ENCODE assay signal across 30 cellular contexts in the genomic region with DNA sequence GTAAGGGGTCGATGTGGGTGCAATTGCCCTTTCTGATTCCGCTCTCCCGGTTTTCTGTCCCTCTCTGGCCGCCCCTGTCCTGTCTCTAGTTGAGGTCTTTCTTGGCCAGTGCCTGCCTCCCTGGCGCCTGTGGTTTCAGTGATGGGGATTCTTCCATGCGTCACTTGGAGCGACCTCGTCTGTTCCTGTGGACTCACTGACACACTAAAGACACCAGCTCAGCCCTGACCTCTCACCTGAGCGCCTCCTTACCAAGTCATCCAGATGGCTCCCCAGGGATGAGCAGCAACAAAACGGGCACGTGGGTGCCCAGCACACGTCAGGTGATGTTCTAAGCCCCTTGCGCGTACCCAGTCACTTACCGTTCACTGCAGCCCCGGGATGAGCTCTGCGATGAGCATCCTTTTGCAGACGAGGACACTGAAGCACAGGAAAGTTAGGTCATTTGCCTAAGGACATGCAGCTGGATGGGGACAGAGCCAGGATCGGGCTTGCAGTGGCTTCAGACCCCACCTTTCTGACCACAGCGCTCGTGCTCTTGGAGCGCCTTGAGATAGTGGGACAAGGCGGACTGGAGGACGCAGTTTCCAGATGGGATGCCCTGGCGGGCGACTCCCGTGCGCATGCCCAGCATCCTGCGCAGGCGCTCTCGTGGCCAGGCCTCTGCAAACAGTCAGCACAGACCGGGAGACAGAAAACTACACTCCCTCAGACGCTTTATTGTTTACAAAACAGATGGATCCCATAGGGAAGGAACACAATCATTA. TPM values are rescaled to one million over a fixed set of nuclear protein-coding genes. Genes with fewer than 3 reads are reported as not detected.
DNase-seq lines count a peak whose midpoint lies in the region; ATAC-seq and TF ChIP-seq lines count a peak whose summit lies in the region.
"Had no signal": no experiment of that assay in that cellular context is flagged by ENCODE, and none has a peak within 500 bp of the region (broad histone marks: within the 10 kb centered on the region; RNA-seq: fewer than 3 reads in every experiment).

No MANE protein-coding gene starts in this region.

- H2AFZ ChIP-seq in SK-N-SH (ENCODE audit: low read depth), result no peak overlapping the region
- H2AFZ ChIP-seq: neural progenitor cell had no signal

- peaks cover 9% of the 10 kb centered on the region for H3K4me1 Mint-ChIP-seq in endothelial cell (ENCODE audit: unreplicated experiment)

- H3K4me2 ChIP-seq in SK-N-SH, result no peak overlapping the region
- H3K4me2 ChIP-seq: KMS-11, neural progenitor cell had no signal

- TF ChIP-seq CTCF in SK-N-SH (IDR thresholded peaks at IDR 0.05) (no peak), stomach (IDR thresholded peaks at IDR 0.05) (no peak), prostate gland (IDR thresholded peaks at IDR 0.05) (no peak), endothelial cell (IDR thresholded peaks at IDR 0.05; ENCODE audit: unreplicated experiment) (no peak)

- H3K9me3 ChIP-seq in SK-N-SH (no peaks in the 10 kb centered on the region), stomach (no peaks in the 10 kb centered on the region), prostate gland (no peaks in the 10 kb centered on the region)
- H3K9me3 ChIP-seq: MG63, SJCRH30, upper lobe of right lung had no signal

- CTCF ChIA-PET in SK-N-SH (lab: Yijun Ruan, JAX), result interaction anchor here (1.0 to 2.5 kb wide), 11 partner anchors 12 to 402 kb away, joined by 3 to 14 read pairs (median 3); no protein-coding TSS in a partner anchor

- peaks cover 11% of the 10 kb centered on the region for H3F3A ChIP-seq in SK-N-SH (replicated peaks; ENCODE audit: insufficient read depth)

- TF ChIP-seq POLR2A in stomach (IDR thresholded peaks at IDR 0.05) (no peak), prostate gland (IDR thresholded peaks at IDR 0.05) (no peak)

- TF ChIP-seq RAD21 in SK-N-SH (IDR thresholded peaks at IDR 0.05; ENCODE audit: low read length), result no peak

- H3K79me2 ChIP-seq in SK-N-SH (ENCODE audit: insufficient read depth), result peaks cover 15% of the 10 kb centered on the region; the same call in 1 of the 2 replicates

- DNase-seq in SK-N-SH (peak; percentile 19), epidermal melanocyte (ENCODE audit: insufficient read length, low spot score) (peak; percentile 6), mesenteric fat pad (ENCODE audit: low spot score) (peak; percentile 65), stomach (peak; percentile 20), prostate gland (ENCODE audit: low spot score) (no peak), endothelial cell (ENCODE audit: low spot score) (no peak), midbrain (lab: John Stamatoyannopoulos, UW) (no peak)
- DNase-seq: activated CD4-positive, alpha-beta T cell treated with anti-CD3 and anti-CD28 coated beads, Interleukin-2, amount 10 ng/mL, durations not matched to agents 24 days and 14 days; activated CD8-positive, alpha-beta memory T cell treated with anti-CD3 and anti-CD28 coated beads for 24 hours; activated naive CD8-positive, alpha-beta T cell treated with anti-CD3 and anti-CD28 coated beads, Interleukin-2, amount 50 U/mL, for 24 hours; activated T-cell treated with anti-CD3 and anti-CD28 coated beads for 4 hours; Calu3; CD4-positive, CD25-positive, alpha-beta regulatory T cell; DMS79 treated with DMSO at 0.1 percent for 48 hours; GF-D8; MG63; NCI-H1105; NCI-H2029; NK-92 treated with Interleukin-12 subunit alpha and Interleukin-12 subunit beta, amount 100 ng/mL, for 24 hours; SJCRH30 had no signal

- peaks cover 21% of the 10 kb centered on the region for H4K20me1 ChIP-seq in SK-N-SH (ENCODE audit: insufficient read depth)

- peaks cover 4% of the 10 kb centered on the region for H3K27me3 Mint-ChIP-seq in endothelial cell (ENCODE audit: unreplicated experiment)
- H3K27me3 Mint-ChIP-seq: activated CD4-positive, alpha-beta T cell treated with anti-CD3 and anti-CD28 coated beads, Interleukin-2, amount 10 ng/mL, durations not matched to agents 24 days and 14 days; activated naive CD8-positive, alpha-beta T cell treated with anti-CD3 and anti-CD28 coated beads, Interleukin-2, amount 50 U/mL, for 24 hours; central memory CD8-positive, alpha-beta T cell; dendritic cell treated with granulocyte-macrophage colony-stimulating factor and Interleukin-4, amounts not matched to agents 40 ng/mL and 50 ng/mL, for 4 days; memory B cell; stimulated activated memory B cell treated with anti-CD40 and anti-IgM and Interleukin-4, amounts not matched to agents 10 μg/mL and 1 μg/mL and 100 μg/mL, for 72 hours had no signal

- POLR2A ChIA-PET in SK-N-SH (lab: Yijun Ruan, JAX), result no interaction called here

- H3K27ac ChIP-seq in SK-N-SH (ENCODE audit: low read depth in 2 of 2, low read length in 1 of 2) (no peak overlapping the region), stomach (no peak overlapping the region), prostate gland (no peak overlapping the region)
- H3K27ac ChIP-seq: 22Rv1, KMS-11, neural progenitor cell, SJCRH30, upper lobe of right lung had no signal

- H3K27me3 ChIP-seq in SK-N-SH (ENCODE audit: insufficient read depth) (no peaks in the 10 kb centered on the region), stomach (no peaks in the 10 kb centered on the region), prostate gland (replicated peaks; ENCODE audit: insufficient read depth) (no peaks in the 10 kb centered on the region)
- H3K27me3 ChIP-seq: MG63, SJCRH30, upper lobe of right lung had no signal

- intact Hi-C loops in stomach (cut with DNase I; ENCODE audit: low total_unique reads) (no loop called here), prostate gland (cut with DNase I) (no loop called here)

- no peak for TF ChIP-seq EP300 in SK-N-SH (IDR thresholded peaks at IDR 0.05; ENCODE audit: borderline replicate concordance in 1 of 2, low read depth in 1 of 2, low read length in 1 of 2)
- no peak for TF ChIP-seq EP300 in stomach (IDR thresholded peaks at IDR 0.05)

- no peaks in the 10 kb centered on the region for H3K9me2 ChIP-seq in SK-N-SH

- peaks cover 17% of the 10 kb centered on the region for H3K36me3 Mint-ChIP-seq in endothelial cell (ENCODE audit: low read depth, unreplicated experiment)

- WGBS in SK-N-SH (ENCODE audit: low lambda C conversion rate), result 95% methylated on average over 33 of the region's 33 CpGs
- WGBS in stomach, 5 donors, result 89 to 91% (median 91%) methylated on average over 31 to 33 of the region's 33 CpGs
- WGBS in prostate gland, result 89% methylated on average over 33 of the region's 33 CpGs

- no peak overlapping the region for H3K9ac ChIP-seq in SK-N-SH
- H3K9ac ChIP-seq: KMS-11, neural progenitor cell had no signal

- H3K4me1 ChIP-seq in SK-N-SH (ENCODE audit: control insufficient read depth in 1 of 2, insufficient read depth in 2 of 2, low read depth in 1 of 2, low read length in 1 of 2) (peaks cover 7 to 9% of the 10 kb centered on the region in 2 experiments; a peak in 3 of 4 replicates), stomach (peaks cover 48 to 67% (median 57%) of the 10 kb centered on the region in 4 donors), prostate gland (replicated peaks) (peaks cover 13% of the 10 kb centered on the region)

- H3K36me3 ChIP-seq in SK-N-SH (replicated peaks in 1 of 2; ENCODE audit: control insufficient read depth in 1 of 2, insufficient read depth in 2 of 2, low read length in 1 of 2) (peaks cover 35 to 55% of the 10 kb centered on the region in 2 experiments), stomach (peaks cover 40 to 67% (median 65%) of the 10 kb centered on the region in 4 donors), prostate gland (peaks cover 0 to 12% of the 10 kb centered on the region in 2 donors)
- H3K36me3 ChIP-seq: neural progenitor cell had no signal

- H3K27ac Mint-ChIP-seq in endothelial cell (ENCODE audit: unreplicated experiment), result no peak overlapping the region
- H3K27ac Mint-ChIP-seq: activated CD4-positive, alpha-beta T cell treated with anti-CD3 and anti-CD28 coated beads, Interleukin-2, amount 10 ng/mL, durations not matched to agents 24 days and 14 days; activated naive CD8-positive, alpha-beta T cell treated with anti-CD3 and anti-CD28 coated beads, Interleukin-2, amount 50 U/mL, for 24 hours; CD4-positive, CD25-positive, alpha-beta regulatory T cell; dendritic cell treated with granulocyte-macrophage colony-stimulating factor and Interleukin-4, amounts not matched to agents 40 ng/mL and 50 ng/mL, for 4 days; memory B cell; neural progenitor cell; stimulated activated memory B cell treated with anti-CD40 and anti-IgM and Interleukin-4, amounts not matched to agents 10 μg/mL and 1 μg/mL and 100 μg/mL, for 72 hours had no signal

- H3K4me3 ChIP-seq in SK-N-SH (ENCODE audit: low read depth in 2 of 2, low read length in 1 of 2) (no peak overlapping the region), stomach (no peak overlapping the region), prostate gland (no peak overlapping the region)
- H3K4me3 ChIP-seq: MG63, neural progenitor cell, SJCRH30, upper lobe of right lung had no signal

- no peak overlapping the region for H3K4me3 Mint-ChIP-seq in endothelial cell (ENCODE audit: unreplicated experiment)
- H3K4me3 Mint-ChIP-seq: activated CD4-positive, alpha-beta T cell treated with anti-CD3 and anti-CD28 coated beads, Interleukin-2, amount 10 ng/mL, durations not matched to agents 24 days and 14 days; activated naive CD8-positive, alpha-beta T cell treated with anti-CD3 and anti-CD28 coated beads, Interleukin-2, amount 50 U/mL, for 24 hours; CD4-positive, CD25-positive, alpha-beta regulatory T cell; central memory CD8-positive, alpha-beta T cell; dendritic cell treated with granulocyte-macrophage colony-stimulating factor and Interleukin-4, amounts not matched to agents 40 ng/mL and 50 ng/mL, for 4 days; memory B cell; neural progenitor cell; stimulated activated memory B cell treated with anti-CD40 and anti-IgM and Interleukin-4, amounts not matched to agents 10 μg/mL and 1 μg/mL and 100 μg/mL, for 72 hours had no signal

- no peaks in the 10 kb centered on the region for H3K9me3 Mint-ChIP-seq in endothelial cell (ENCODE audit: unreplicated experiment)
- H3K9me3 Mint-ChIP-seq: activated CD4-positive, alpha-beta T cell treated with anti-CD3 and anti-CD28 coated beads, Interleukin-2, amount 10 ng/mL, durations not matched to agents 24 days and 14 days; activated naive CD8-positive, alpha-beta T cell treated with anti-CD3 and anti-CD28 coated beads, Interleukin-2, amount 50 U/mL, for 24 hours; central memory CD8-positive, alpha-beta T cell; dendritic cell treated with granulocyte-macrophage colony-stimulating factor and Interleukin-4, amounts not matched to agents 40 ng/mL and 50 ng/mL, for 4 days; memory B cell; neural progenitor cell; stimulated activated memory B cell treated with anti-CD40 and anti-IgM and Interleukin-4, amounts not matched to agents 10 μg/mL and 1 μg/mL and 100 μg/mL, for 72 hours had no signal

- ATAC-seq in SK-N-SH treated with all-trans-retinoic acid at 6 μM for 48 hours, result no peak
- ATAC-seq: activated naive CD8-positive, alpha-beta T cell treated with anti-CD3 and anti-CD28 coated beads, Interleukin-2, amount 50 U/mL, for 24 hours; HCT116; stimulated activated memory B cell treated with anti-CD40 and anti-IgM and Interleukin-4, amounts not matched to agents 10 μg/mL and 1 μg/mL and 100 μg/mL, for 72 hours; upper lobe of right lung had no signal

RNA-seq across cellular contexts. Expression of a gene that starts 11.5 kb away (rescaled TPM):
- polyA plus RNA-seq in SK-N-SH (2012; rRNA removed) (272 and 579 TPM in 2 replicates), stomach (100 to 1,000 TPM in 2 of 3 donors, 10 to 100 TPM in 1; 63.4 to 212 (median 172) TPM)
- polyA plus RNA-seq in SK-N-SH (2012; cell fraction: cytosol; rRNA removed), result 169 and 266 TPM in 2 replicates
- polyA plus RNA-seq in SK-N-SH (2012; cell fraction: nucleus; rRNA removed), result 757 and 838 TPM in 2 replicates
- total RNA-seq in mesenteric fat pad (417 TPM), stomach (100 to 1,000 TPM in 4 of 5 donors, 10 to 100 TPM in 1; 94.5 to 625 (median 434) TPM), prostate gland (100 to 1,000 TPM; 570 to 890 TPM), endothelial cell (ENCODE audit: unreplicated experiment) (12.6 TPM)

RNA-seq across cellular contexts. Expression of a gene that starts 18.4 kb away (rescaled TPM):
- 83.8 and 87.4 TPM in 2 replicates for polyA plus RNA-seq in SK-N-SH (2012; rRNA removed)
- 47.2 and 67.5 TPM in 2 replicates for polyA plus RNA-seq in SK-N-SH (2012; cell fraction: cytosol; rRNA removed)
- polyA plus RNA-seq in SK-N-SH (2012; cell fraction: nucleus; rRNA removed), result 55.9 and 68.2 TPM in 2 replicates
- total RNA-seq in mesenteric fat pad, result 37.9 TPM
- 100 to 1,000 TPM in 1 of 5 donors, 10 to 100 TPM in 4; 31.2 to 151 (median 70.1) TPM for total RNA-seq in stomach
- 10 to 100 TPM; 16.6 to 20.9 (median 18.1) TPM for polyA plus RNA-seq in stomach
- total RNA-seq in prostate gland, result 100 to 1,000 TPM in 1 of 2 donors, 10 to 100 TPM in 1; 89.7 to 201 TPM
- total RNA-seq in endothelial cell (ENCODE audit: unreplicated experiment), result 81.6 TPM

RNA-seq across cellular contexts. Expression of a gene that starts 32.8 kb away (rescaled TPM):
- polyA plus RNA-seq in SK-N-SH (2012; rRNA removed), result 11.6 and 14.3 TPM in 2 replicates
- polyA plus RNA-seq in SK-N-SH (2012; cell fraction: cytosol; rRNA removed), result 5.3 and 10.0 TPM in 2 replicates
- polyA plus RNA-seq in SK-N-SH (2012; cell fraction: nucleus; rRNA removed), result 9.1 and 10.1 TPM in 2 replicates
- total RNA-seq in mesenteric fat pad, result 563 TPM
- 10 to 100 TPM in 3 of 5 donors, 1 to 10 TPM in 2; 6.4 to 20.3 (median 10.1) TPM for total RNA-seq in stomach
- 10 to 100 TPM in 2 of 3 donors, 1 to 10 TPM in 1; 2.9 to 18.2 (median 15.3) TPM for polyA plus RNA-seq in stomach
- total RNA-seq in prostate gland, result 10 to 100 TPM; 16.3 to 57.9 TPM
- 0.26 TPM for total RNA-seq in endothelial cell (ENCODE audit: unreplicated experiment)
- total RNA-seq: activated CD4-positive, alpha-beta T cell treated with anti-CD3 and anti-CD28 coated beads, Interleukin-2, amount 10 ng/mL, durations not matched to agents 24 days and 14 days; CD4-positive, CD25-positive, alpha-beta regulatory T cell had no signal
- polyA plus RNA-seq: CD4-positive, CD25-positive, alpha-beta regulatory T cell had no signal

Comparison
In these comparisons a context has a peak if more than half of its experiments do, and no peak if none do; other contexts are left out.
1. DNase-seq: peak in SK-N-SH (single experiment), epidermal melanocyte (single experiment), mesenteric fat pad (single experiment) and stomach (single experiment); none in prostate gland (single experiment), endothelial cell (single experiment) and midbrain (single experiment).